Comparison of ENCODE assay signal across 17 cellular contexts in the genomic region with DNA sequence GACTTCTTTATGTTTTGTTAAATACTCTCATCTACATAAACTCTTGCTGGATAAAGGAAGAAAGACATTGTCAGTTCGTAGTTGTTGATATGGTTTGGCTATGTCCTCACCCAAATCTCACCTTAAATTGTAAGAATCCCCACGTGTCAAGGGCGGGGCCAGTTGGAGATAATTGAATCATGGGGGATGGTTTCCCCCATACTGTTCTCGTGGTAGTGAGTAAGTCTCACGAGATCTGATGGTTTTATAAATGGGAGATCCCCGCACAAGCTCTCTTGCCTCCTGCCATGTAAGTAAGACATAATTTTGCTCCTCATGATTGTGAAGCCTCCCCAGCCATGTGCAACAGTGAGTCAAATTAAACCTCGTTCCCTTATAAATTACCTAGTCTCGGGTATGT. TPM values are rescaled to one million over a fixed set of nuclear protein-coding genes. Genes with fewer than 3 reads are reported as not detected.
DNase-seq lines count a peak whose midpoint lies in the region; ATAC-seq, FAIRE-seq and TF ChIP-seq lines count a peak whose summit lies in the region.
"Had no signal": no experiment of that assay in that cellular context is flagged by ENCODE, and none has a peak within 500 bp of the region (broad histone marks: within the 10 kb centered on the region; RNA-seq: fewer than 3 reads in every experiment).

No MANE protein-coding gene starts in this region.

- no peak overlapping the region for H3K9ac ChIP-seq in kidney (ENCODE audit: low read length in 2 of 2)
- H3K9ac ChIP-seq: BLaER1 treated with 17β-estradiol and CSF1 and Interleukin-3, amounts not matched to agents 10 nM and 100 nM had no signal

- H3K9me3 ChIP-seq in kidney (ENCODE audit: control insufficient read depth in 1 of 2, low read length in 2 of 2) = peaks cover 2 to 20% of the 10 kb centered on the region in 2 donors
- H3K9me3 ChIP-seq: HAP-1, thyroid gland had no signal

- H3K27ac ChIP-seq in kidney (ENCODE audit: low read depth in 2 of 2, low read length in 2 of 2) = no peak overlapping the region
- H3K27ac ChIP-seq: gastroesophageal sphincter, SK-N-MC, thyroid gland had no signal

- in situ Hi-C loops in SK-MEL-5 (cut with HindIII; ENCODE audit: low pct_unique_long_range_greater_than_20kb, low sequenced_read_pairs) = no loop called here

- TF ChIP-seq CTCF in kidney (IDR thresholded peaks at IDR 0.05; ENCODE audit: borderline replicate concordance, extremely low read depth, insufficient read depth) = no peak

- FAIRE-seq in kidney (lab: Jason Lieb, UNC) = no peak
- FAIRE-seq: G401.6, keratinocyte had no signal

- no peak for ATAC-seq in HG02588 (IDR thresholded peaks at IDR 0.05; ENCODE audit: unreplicated experiment)
- ATAC-seq: gastroesophageal sphincter had no signal

- no peak overlapping the region for H3K4me3 ChIP-seq in kidney (ENCODE audit: low read length in 2 of 2)
- H3K4me3 ChIP-seq: gastroesophageal sphincter, HAP-1, SK-N-MC, thyroid gland had no signal

- peak; percentile 8 for DNase-seq in SK-MEL-5 (ENCODE audit: low read depth, low spot score)
- DNase-seq in activated T-cell treated with anti-CD3 and anti-CD28 coated beads for 24 hours (ENCODE audit: low read depth) = peak; percentile 38
- peak; percentile 24 for DNase-seq in central memory CD4-positive, alpha-beta T cell
- DNase-seq in stimulated activated CD4-positive, alpha-beta T cell treated with anti-CD3 and anti-CD28 coated beads, TNF-alpha, amount 100 ng/mL, for 24 hours (ENCODE audit: low read depth in 3 of 3) = peak; percentile 7 to 45 (median 18)
- DNase-seq in NCI-H2107 treated with DMSO at 0.1 percent for 48 hours (lab: John Stamatoyannopoulos, UW; ENCODE audit: unreplicated experiment) = no peak
- DNase-seq in kidney = no peak
- DNase-seq in GDM1 (lab: John Stamatoyannopoulos, UW) = no peak
- DNase-seq: activated B cell treated with CpG ODN at 0.5 μM for 24 hours, MM.1S, thyroid gland had no signal

- no peaks in the 10 kb centered on the region for H3K4me1 ChIP-seq in kidney (ENCODE audit: control insufficient read depth in 1 of 2, insufficient read depth in 1 of 2, low read depth in 1 of 2, low read length in 2 of 2)
- H3K4me1 ChIP-seq: gastroesophageal sphincter, HAP-1, thyroid gland had no signal

- no peaks in the 10 kb centered on the region for H3K36me3 ChIP-seq in kidney (ENCODE audit: control insufficient read depth in 1 of 2, insufficient read depth in 2 of 2, low read length in 2 of 2)
- H3K36me3 ChIP-seq: gastroesophageal sphincter, HAP-1, thyroid gland had no signal

- intact Hi-C loops in kidney (cut with DNase I) = no loop called here

RNA-seq across cellular contexts. Expression of a gene that starts 3.6 kb away (rescaled TPM):
- 0.08 and 0.27 TPM in 2 replicates for total RNA-seq in SK-MEL-5 (2014; rRNA removed; shearing (Covaris generic))
- 0.10 TPM in 2 replicates for polyA plus RNA-seq in SK-MEL-5 (2015; cell fraction: cytosol; rRNA removed)
- 0.46 TPM in 1 of 2 replicates, not detected in the other for polyA plus RNA-seq in SK-MEL-5 (2015; cell fraction: nucleus; rRNA removed)
- 1.3 TPM for total RNA-seq in kidney
- 0.19 TPM for polyA plus RNA-seq in kidney (ENCODE audit: insufficient read depth, low read depth, low replicate concordance)
- total RNA-seq: thyroid gland had no signal
- polyA plus RNA-seq: keratinocyte had no signal

Comparison
In these comparisons a context has a peak if more than half of its experiments do, and no peak if none do; other contexts are left out.
1. DNase-seq: peak in SK-MEL-5 (single experiment), activated T-cell treated with anti-CD3 and anti-CD28 coated beads for 24 hours (single experiment), central memory CD4-positive, alpha-beta T cell (single experiment) and stimulated activated CD4-positive, alpha-beta T cell treated with anti-CD3 and anti-CD28 coated beads, TNF-alpha, amount 100 ng/mL, for 24 hours (3 of 3); none in NCI-H2107 treated with DMSO at 0.1 percent for 48 hours (single experiment), kidney (single experiment) and GDM1 (single experiment).